Comparison of ENCODE assay signal across 12 cellular contexts in the genomic region with DNA sequence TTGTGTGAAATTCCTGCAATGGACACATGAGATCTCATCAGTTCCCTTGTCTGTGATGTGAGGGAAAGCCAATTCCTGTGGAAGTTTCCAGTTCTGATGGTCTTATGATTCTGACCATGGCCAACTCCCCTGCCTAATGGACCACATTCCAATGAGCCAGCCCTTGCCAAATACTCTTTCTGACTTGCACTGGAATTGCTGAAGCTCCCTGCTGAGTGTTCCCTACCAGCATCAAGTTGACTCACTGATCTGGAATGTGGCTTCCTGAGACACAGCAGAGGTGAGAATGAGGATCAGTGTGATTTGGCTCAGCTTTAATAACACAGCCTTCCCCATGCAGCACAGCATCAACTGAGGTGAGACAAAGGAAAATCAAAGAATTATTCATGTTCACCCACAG.
DNase-seq lines count a peak whose midpoint lies in the region; ATAC-seq and TF ChIP-seq lines count a peak whose summit lies in the region.
"Had no signal": no experiment of that assay in that cellular context is flagged by ENCODE, and none has a peak within 500 bp of the region (broad histone marks: within the 10 kb centered on the region; RNA-seq: fewer than 3 reads in every experiment).

No MANE protein-coding gene starts in this region.

- H2BK15ac ChIP-seq in H9 (ENCODE audit: low read depth, low read length): no peak overlapping the region

- H2BK12ac ChIP-seq in H9 (ENCODE audit: insufficient read length, low read depth, low read length): no peak overlapping the region

- peaks cover 10 to 11% of the 10 kb centered on the region in 2 experiments for H3K4me1 Mint-ChIP-seq in H9
- H3K4me1 Mint-ChIP-seq: memory B cell had no signal

- no peak overlapping the region for H3K4me3 ChIP-seq in RWPE2 (ENCODE audit: severe bottlenecking)
- H3K4me3 ChIP-seq in ascending aorta: no peak overlapping the region
- H3K4me3 ChIP-seq: testis had no signal

- H3K23me2 ChIP-seq in H9 (ENCODE audit: insufficient read length, low read depth, low read length, poor library complexity, severe bottlenecking): no peaks in the 10 kb centered on the region

- H3K27me3 ChIP-seq in H9 (ENCODE audit: insufficient read depth, low read length) (peaks cover 1% of the 10 kb centered on the region; the same call in 1 of the 2 replicates), RWPE2 (ENCODE audit: insufficient read depth, poor library complexity, severe bottlenecking) (no peaks in the 10 kb centered on the region), ascending aorta (no peaks in the 10 kb centered on the region)
- H3K27me3 ChIP-seq: testis had no signal

- H2BK20ac ChIP-seq in H9 (ENCODE audit: low read depth, low read length, poor library complexity, severe bottlenecking): no peak overlapping the region

- DNase-seq in H9 (peak; percentile 79), RWPE2 (ENCODE audit: low spot score) (no peak), fibroblast of peridontal ligament (ENCODE audit: extremely low read depth) (peak; percentile 62), pulmonary artery endothelial cell (ENCODE audit: low read depth, low spot score) (peak; percentile 52), NCI-H2029 (lab: John Stamatoyannopoulos, UW) (no peak), ascending aorta (ENCODE audit: low spot score in 2 of 2) (no peak), DMS153 (lab: John Stamatoyannopoulos, UW) (no peak)
- DNase-seq: effector memory CD4-positive, alpha-beta T cell; NCI-H2171 treated with DMSO at 0.1 percent for 48 hours; testis had no signal

- no peak overlapping the region for H3K4ac ChIP-seq in H9 (ENCODE audit: low read depth, low read length)

- H3K56ac ChIP-seq in H9 (ENCODE audit: insufficient read length, low read depth, low read length): no peak overlapping the region

- no peak overlapping the region for H2BK120ac ChIP-seq in H9 (ENCODE audit: low read depth, low read length, poor library complexity, severe bottlenecking)

- no peak overlapping the region for H4K5ac ChIP-seq in H9 (ENCODE audit: insufficient read length, low read depth, low read length)

- peak overlapping the region; percentile 22 for H3K27ac ChIP-seq in H9 (ENCODE audit: insufficient read length, low read depth, low read length)
- H3K27ac ChIP-seq in RWPE2 (ENCODE audit: poor library complexity, severe bottlenecking): no peak overlapping the region
- no peak overlapping the region for H3K27ac ChIP-seq in ascending aorta
- H3K27ac ChIP-seq: testis had no signal

- peaks cover 15 to 23% (median 17%) of the 10 kb centered on the region in 3 experiments for H3K36me3 Mint-ChIP-seq in H9 (ENCODE audit: insufficient read depth in 1 of 3, low read depth in 3 of 3)

- TF ChIP-seq CTCF in H9 (conservative IDR thresholded peaks at IDR 0.05) (no peak), RWPE2 (IDR thresholded peaks at IDR 0.05; ENCODE audit: poor library complexity, severe bottlenecking) (no peak), ascending aorta (IDR thresholded peaks at IDR 0.05) (no peak)

- peak; percentile 99 for ATAC-seq in RWPE2 (ENCODE audit: low read depth)
- no peak for ATAC-seq in GM18511 (IDR thresholded peaks at IDR 0.05; ENCODE audit: unreplicated experiment)

- no peaks in the 10 kb centered on the region for H3K79me1 ChIP-seq in H9 (ENCODE audit: insufficient read depth, low read depth, low read length, poor library complexity, severe bottlenecking)

- H3K9me3 ChIP-seq in H9 (ENCODE audit: control insufficient read depth, low read depth, low read length) (no peaks in the 10 kb centered on the region), RWPE2 (ENCODE audit: severe bottlenecking) (no peaks in the 10 kb centered on the region), ascending aorta (no peaks in the 10 kb centered on the region)
- H3K9me3 ChIP-seq: testis had no signal

- intact Hi-C loops in ascending aorta (cut with DNase I): no loop called here

- H3K9me3 Mint-ChIP-seq in H9: peaks cover 17 to 23% of the 10 kb centered on the region in 2 experiments; a peak in 4 of 5 replicates

- no peaks in the 10 kb centered on the region for H3K79me2 ChIP-seq in H9 (ENCODE audit: insufficient read depth, low read length)

- no peak overlapping the region for H2BK5ac ChIP-seq in H9 (ENCODE audit: insufficient read length, low read length)

- H3K23ac ChIP-seq in H9 (ENCODE audit: insufficient read length, low read depth, low read length): no peak overlapping the region

- no peaks in the 10 kb centered on the region for H3K36me3 ChIP-seq in RWPE2 (ENCODE audit: low read depth)
- H3K36me3 ChIP-seq in ascending aorta: no peaks in the 10 kb centered on the region

- H3K18ac ChIP-seq in H9 (ENCODE audit: insufficient read length, low read depth, low read length): no peak overlapping the region

- no peaks in the 10 kb centered on the region for H4K20me1 ChIP-seq in H9 (ENCODE audit: control insufficient read depth, insufficient read depth, insufficient read length)

- no peak overlapping the region for H4K8ac ChIP-seq in H9 (replicated peaks; ENCODE audit: insufficient read length, low read depth, low read length)

- no peak overlapping the region for H4K91ac ChIP-seq in H9 (ENCODE audit: insufficient read length, low read depth, low read length)

- H3K14ac ChIP-seq in H9 (ENCODE audit: insufficient read depth, low read length): no peak overlapping the region

- no peak overlapping the region for H3T11ph ChIP-seq in H9 (ENCODE audit: low read length)

- H3K27me3 Mint-ChIP-seq in H9 (ENCODE audit: low read depth): no peaks in the 10 kb centered on the region
- H3K27me3 Mint-ChIP-seq: memory B cell had no signal

- H2AFZ ChIP-seq in H9 (ENCODE audit: low read length): no peak overlapping the region

- H3K4me2 ChIP-seq in H9 (ENCODE audit: insufficient read depth, insufficient read length, low read length): no peak overlapping the region

- H3K4me3 Mint-ChIP-seq in H9: no peak overlapping the region
- H3K4me3 Mint-ChIP-seq: memory B cell had no signal

- H3K27ac Mint-ChIP-seq in H9: 0 out of 7 replicates have a peak overlapping the region, but pooled peaks of 1 of the 3 experiments have one; percentile 7
- H3K27ac Mint-ChIP-seq: memory B cell had no signal

- H3K4me1 ChIP-seq in H9 (ENCODE audit: insufficient read depth, low read length) (peaks cover 7% of the 10 kb centered on the region), RWPE2 (ENCODE audit: insufficient read depth, poor library complexity, severe bottlenecking) (no peaks in the 10 kb centered on the region), ascending aorta (no peaks in the 10 kb centered on the region)
- H3K4me1 ChIP-seq: testis had no signal

- H2AK5ac ChIP-seq in H9 (ENCODE audit: insufficient read length, low read length): no peak overlapping the region

- no peak overlapping the region for H3K9ac ChIP-seq in H9 (ENCODE audit: extremely low read depth, insufficient read length, low read length)

Comparison
In these comparisons a context has a peak if more than half of its experiments do, and no peak if none do; other contexts are left out.
1. DNase-seq: peak in H9 (single experiment), fibroblast of peridontal ligament (single experiment) and pulmonary artery endothelial cell (single experiment); none in RWPE2 (single experiment), NCI-H2029 (single experiment), ascending aorta (0 of 2) and DMS153 (single experiment).